1 cellular context compared by ENCODE assay signal in the genomic region with DNA sequence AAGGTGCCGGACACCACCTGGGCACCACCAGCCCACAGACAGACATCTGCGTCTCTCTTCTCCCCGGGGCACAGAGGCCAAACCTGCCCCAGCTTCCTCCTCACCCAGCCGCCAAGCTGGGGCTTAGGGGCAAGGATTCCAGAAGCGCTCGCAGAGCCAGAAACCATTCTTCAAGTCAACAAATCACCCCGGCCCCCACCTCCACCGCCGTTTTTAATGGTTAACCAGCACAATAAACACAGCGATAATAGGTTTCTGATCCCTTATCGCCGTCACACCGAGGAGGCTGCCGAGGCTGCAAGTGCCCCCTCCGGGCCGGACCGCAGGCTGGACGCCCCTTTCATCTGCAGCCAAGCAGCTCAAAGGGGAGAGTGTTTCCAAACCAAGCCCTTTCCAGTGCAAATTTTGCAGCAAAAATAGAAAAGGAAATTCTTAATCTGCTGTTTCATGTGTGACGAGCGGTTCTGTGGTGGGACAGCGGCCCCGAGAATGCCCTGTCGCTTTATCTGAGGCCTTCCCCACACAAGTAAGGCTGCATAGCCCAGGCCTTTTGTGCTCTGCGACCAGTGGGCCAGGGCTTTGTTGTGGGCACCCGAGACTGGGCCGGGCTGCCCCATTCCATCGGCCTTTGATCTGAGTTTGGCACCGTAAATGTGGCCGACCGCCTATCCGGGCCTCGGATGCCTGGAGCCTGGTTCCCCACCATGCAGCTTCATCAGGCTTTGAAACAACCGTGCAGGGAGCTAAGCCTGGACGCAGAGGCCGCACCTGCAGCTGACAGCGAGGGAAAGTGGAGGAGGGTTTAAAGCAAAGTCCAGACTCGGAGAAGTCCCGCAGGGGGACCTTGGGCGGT.
TF ChIP-seq lines count a peak whose summit lies in the region.

No MANE protein-coding gene starts in this region.

TF ChIP-seq in HepG2, 621 proteins besides CTCF, POLR2A, EP300 and RAD21 (continued from another document and continues in another):
- TF ChIP-seq MAZ (IDR thresholded peaks at IDR 0.05; ENCODE audit: borderline replicate concordance, low read depth, low read length), result peak; percentile 60; the same call in 1 of the 2 replicates
- TF ChIP-seq MAZ (CRISPR knock-in tag; IDR thresholded peaks at IDR 0.05; ENCODE audit: low read depth), result peak; percentile 24; the same call in 1 of the 2 replicates
- 0 out of 2 replicates have a peak, but pooled peaks have one; percentile 2 for TF ChIP-seq SALL2 (CRISPR knock-in tag; IDR thresholded peaks at IDR 0.05)
- TF ChIP-seq RORA (CRISPR knock-in tag; IDR thresholded peaks at IDR 0.05), result no peak
- no peak for TF ChIP-seq KIAA2018 (CRISPR knock-in tag; IDR thresholded peaks at IDR 0.05; ENCODE audit: borderline replicate concordance)
- TF ChIP-seq, protein P1, sequence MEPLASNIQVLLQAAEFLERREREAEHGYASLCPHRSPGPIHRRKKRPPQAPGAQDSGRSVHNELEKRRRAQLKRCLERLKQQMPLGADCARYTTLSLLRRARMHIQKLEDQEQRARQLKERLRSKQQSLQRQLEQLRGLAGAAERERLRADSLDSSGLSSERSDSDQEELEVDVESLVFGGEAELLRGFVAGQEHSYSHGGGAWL (CRISPR knock-in tag; IDR thresholded peaks at IDR 0.05), result no peak
- TF ChIP-seq, protein P2, sequence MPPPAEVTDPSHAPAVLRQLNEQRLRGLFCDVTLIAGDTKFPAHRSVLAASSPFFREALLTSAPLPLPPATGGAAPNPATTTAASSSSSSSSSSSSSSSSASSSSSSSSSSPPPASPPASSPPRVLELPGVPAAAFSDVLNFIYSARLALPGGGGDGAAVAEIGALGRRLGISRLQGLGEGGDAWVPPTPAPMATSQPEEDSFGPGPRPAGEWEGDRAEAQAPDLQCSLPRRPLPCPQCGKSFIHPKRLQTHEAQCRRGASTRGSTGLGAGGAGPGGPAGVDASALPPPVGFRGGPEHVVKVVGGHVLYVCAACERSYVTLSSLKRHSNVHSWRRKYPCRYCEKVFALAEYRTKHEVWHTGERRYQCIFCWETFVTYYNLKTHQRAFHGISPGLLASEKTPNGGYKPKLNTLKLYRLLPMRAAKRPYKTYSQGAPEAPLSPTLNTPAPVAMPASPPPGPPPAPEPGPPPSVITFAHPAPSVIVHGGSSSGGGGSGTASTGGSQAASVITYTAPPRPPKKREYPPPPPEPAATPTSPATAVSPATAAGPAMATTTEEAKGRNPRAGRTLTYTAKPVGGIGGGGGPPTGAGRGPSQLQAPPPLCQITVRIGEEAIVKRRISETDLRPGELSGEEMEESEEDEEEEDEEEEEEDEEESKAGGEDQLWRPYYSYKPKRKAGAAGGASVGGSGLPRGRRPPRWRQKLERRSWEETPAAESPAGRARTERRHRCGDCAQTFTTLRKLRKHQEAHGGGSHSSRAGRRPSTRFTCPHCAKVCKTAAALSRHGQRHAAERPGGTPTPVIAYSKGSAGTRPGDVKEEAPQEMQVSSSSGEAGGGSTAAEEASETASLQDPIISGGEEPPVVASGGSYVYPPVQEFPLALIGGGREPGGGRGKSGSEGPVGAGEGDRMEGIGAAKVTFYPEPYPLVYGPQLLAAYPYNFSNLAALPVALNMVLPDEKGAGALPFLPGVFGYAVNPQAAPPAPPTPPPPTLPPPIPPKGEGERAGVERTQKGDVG (CRISPR knock-in tag; IDR thresholded peaks at IDR 0.05; ENCODE audit: borderline replicate concordance), result peak; percentile 68; the same call in 1 of the 2 replicates
- peak; percentile 85; the same call in 1 of the 2 replicates for TF ChIP-seq MEIS2 (CRISPR knock-in tag; IDR thresholded peaks at IDR 0.05)
- no peak for TF ChIP-seq ZBTB42 (CRISPR knock-in tag; IDR thresholded peaks at IDR 0.05)
- no peak for TF ChIP-seq ZNF44 (CRISPR knock-in tag; IDR thresholded peaks at IDR 0.05)
- TF ChIP-seq RFX5 (IDR thresholded peaks at IDR 0.05; ENCODE audit: low read depth, low read length), result no peak
- TF ChIP-seq ZNF672 (CRISPR knock-in tag; IDR thresholded peaks at IDR 0.05), result no peak
- no peak for TF ChIP-seq ZNF232 (CRISPR knock-in tag; IDR thresholded peaks at IDR 0.05; ENCODE audit: borderline replicate concordance)
- TF ChIP-seq, protein P3, sequence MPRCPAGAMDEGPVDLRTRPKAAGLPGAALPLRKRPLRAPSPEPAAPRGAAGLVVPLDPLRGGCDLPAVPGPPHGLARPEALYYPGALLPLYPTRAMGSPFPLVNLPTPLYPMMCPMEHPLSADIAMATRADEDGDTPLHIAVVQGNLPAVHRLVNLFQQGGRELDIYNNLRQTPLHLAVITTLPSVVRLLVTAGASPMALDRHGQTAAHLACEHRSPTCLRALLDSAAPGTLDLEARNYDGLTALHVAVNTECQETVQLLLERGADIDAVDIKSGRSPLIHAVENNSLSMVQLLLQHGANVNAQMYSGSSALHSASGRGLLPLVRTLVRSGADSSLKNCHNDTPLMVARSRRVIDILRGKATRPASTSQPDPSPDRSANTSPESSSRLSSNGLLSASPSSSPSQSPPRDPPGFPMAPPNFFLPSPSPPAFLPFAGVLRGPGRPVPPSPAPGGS (CRISPR knock-in tag; IDR thresholded peaks at IDR 0.05), result no peak; the same call in 1 of the 2 replicates
- TF ChIP-seq, protein P4, sequence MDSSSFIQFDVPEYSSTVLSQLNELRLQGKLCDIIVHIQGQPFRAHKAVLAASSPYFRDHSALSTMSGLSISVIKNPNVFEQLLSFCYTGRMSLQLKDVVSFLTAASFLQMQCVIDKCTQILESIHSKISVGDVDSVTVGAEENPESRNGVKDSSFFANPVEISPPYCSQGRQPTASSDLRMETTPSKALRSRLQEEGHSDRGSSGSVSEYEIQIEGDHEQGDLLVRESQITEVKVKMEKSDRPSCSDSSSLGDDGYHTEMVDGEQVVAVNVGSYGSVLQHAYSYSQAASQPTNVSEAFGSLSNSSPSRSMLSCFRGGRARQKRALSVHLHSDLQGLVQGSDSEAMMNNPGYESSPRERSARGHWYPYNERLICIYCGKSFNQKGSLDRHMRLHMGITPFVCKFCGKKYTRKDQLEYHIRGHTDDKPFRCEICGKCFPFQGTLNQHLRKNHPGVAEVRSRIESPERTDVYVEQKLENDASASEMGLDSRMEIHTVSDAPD (CRISPR knock-in tag; IDR thresholded peaks at IDR 0.05), result peak; percentile 46
- no peak for TF ChIP-seq TEAD2 (CRISPR knock-in tag; IDR thresholded peaks at IDR 0.05)
- TF ChIP-seq ZSCAN21 (CRISPR knock-in tag; IDR thresholded peaks at IDR 0.05; ENCODE audit: borderline replicate concordance), result 0 out of 2 replicates have a peak, but pooled peaks have one; percentile 11
- no peak for TF ChIP-seq REXO4 (CRISPR knock-in tag; IDR thresholded peaks at IDR 0.05; ENCODE audit: borderline replicate concordance)
- no peak for TF ChIP-seq ZNF30 (CRISPR knock-in tag; IDR thresholded peaks at IDR 0.05)
- no peak for TF ChIP-seq MYNN (CRISPR knock-in tag; IDR thresholded peaks at IDR 0.05; ENCODE audit: low read depth)
- no peak for TF ChIP-seq TP53 (CRISPR knock-in tag; conservative IDR thresholded peaks at IDR 0.05)
- TF ChIP-seq SNAPC4 (CRISPR knock-in tag; IDR thresholded peaks at IDR 0.05), result no peak
- no peak for TF ChIP-seq CCAR2 (optimal IDR thresholded peaks at IDR 0.05; ENCODE audit: low read depth, low read length)
- TF ChIP-seq NFATC3 (CRISPR knock-in tag; IDR thresholded peaks at IDR 0.05), result no peak
- no peak for TF ChIP-seq ZNF543 (CRISPR knock-in tag; IDR thresholded peaks at IDR 0.05)
- TF ChIP-seq FOXK1 (CRISPR knock-in tag; IDR thresholded peaks at IDR 0.05; ENCODE audit: borderline replicate concordance, low read depth), result no peak
- no peak for TF ChIP-seq JUND (CRISPR knock-in tag; IDR thresholded peaks at IDR 0.05)
- TF ChIP-seq THRA (CRISPR knock-in tag; IDR thresholded peaks at IDR 0.05; ENCODE audit: borderline replicate concordance), result peak; percentile 76
